Comparison of ENCODE assay signal across 13 cellular contexts in genomic region chr2:156309106-156309505, GRCh38. TPM values are rescaled to one million over a fixed set of nuclear protein-coding genes. Genes with fewer than 3 reads are reported as not detected.
A peak's percentile ranks its signal among the peaks of the same experiment; 100 is the strongest.
DNase-seq lines count a peak whose midpoint lies in the region; ATAC-seq and TF ChIP-seq lines count a peak whose summit lies in the region.
"Had no signal": no experiment of that assay in that cellular context is flagged by ENCODE, and none has a peak within 500 bp of the region (broad histone marks: within the 10 kb centered on the region; RNA-seq: fewer than 3 reads in every experiment).

No MANE protein-coding gene starts in this region.

- H3K4me3 ChIP-seq in gastrocnemius medialis: no peak overlapping the region

- H3K9me3 Mint-ChIP-seq in activated naive CD4-positive, alpha-beta T cell treated with anti-CD3 and anti-CD28 coated beads for 36 hours: no peaks in the 10 kb centered on the region
- H3K9me3 Mint-ChIP-seq in stimulated activated naive B cell treated with anti-CD40 and anti-IgM and Interleukin-4, amounts not matched to agents 10 μg/mL and 1 μg/mL and 100 μg/mL, for 72 hours: peaks cover 0 to 1% of the 10 kb centered on the region in 2 donors
- H3K9me3 Mint-ChIP-seq: activated naive CD4-positive, alpha-beta T cell treated with anti-CD3 and anti-CD28 coated beads, Interleukin-2, amount 50 U/mL, for 24 hours had no signal

- peak; percentile 32 for DNase-seq in activated naive CD4-positive, alpha-beta T cell treated with anti-CD3 and anti-CD28 coated beads for 36 hours
- DNase-seq in activated naive CD4-positive, alpha-beta T cell treated with anti-CD3 and anti-CD28 coated beads, Interleukin-2, amount 50 U/mL, for 16 hours: no peak
- DNase-seq in stimulated activated naive B cell treated with anti-CD40 and anti-IgM and Interleukin-4, amounts not matched to agents 10 μg/mL and 1 μg/mL and 100 μg/mL, for 72 hours: no peak
- no peak for DNase-seq in D341Med (ENCODE audit: low spot score)
- DNase-seq in T-helper 2 cell: no peak
- no peak for DNase-seq in gastrocnemius medialis
- DNase-seq: DMS 273 treated with DMSO at 0.1 percent for 48 hours; IMR-90; stimulated activated CD4-positive, alpha-beta T cell treated with anti-CD3 and anti-CD28 coated beads, Interleukin-1b, Interleukin-23, amount 100 ng/mL, for 48 hours had no signal

- no peaks in the 10 kb centered on the region for H3K27me3 ChIP-seq in gastrocnemius medialis

- ATAC-seq in HG02642 (IDR thresholded peaks at IDR 0.05; ENCODE audit: poor library complexity, unreplicated experiment) (peak; percentile 66), HG03520 (IDR thresholded peaks at IDR 0.05; ENCODE audit: unreplicated experiment) (peak; percentile 65), gastrocnemius medialis (no peak)
- ATAC-seq in stimulated activated naive B cell treated with anti-CD40 and anti-IgM and Interleukin-4, amounts not matched to agents 10 μg/mL and 1 μg/mL and 100 μg/mL, for 72 hours (replicated peaks): peak; percentile 52 to 78
- ATAC-seq: HCT116 had no signal

- H3K4me1 ChIP-seq in gastrocnemius medialis: no peaks in the 10 kb centered on the region

- no peaks in the 10 kb centered on the region for H3K9me3 ChIP-seq in gastrocnemius medialis

- TF ChIP-seq CTCF in gastrocnemius medialis (IDR thresholded peaks at IDR 0.05 in 4 of 5, conservative IDR thresholded peaks at IDR 0.05 in 1 of 5): no peak

- CTCF ChIA-PET in activated naive CD4-positive, alpha-beta T cell treated with anti-CD3 and anti-CD28 coated beads for 36 hours (lab: Charles Lee): no interaction called here

- H3K4me1 Mint-ChIP-seq in activated naive CD4-positive, alpha-beta T cell treated with anti-CD3 and anti-CD28 coated beads for 36 hours (ENCODE audit: low read depth): peaks cover 9% of the 10 kb centered on the region
- peaks cover 8 to 16% of the 10 kb centered on the region in 2 donors for H3K4me1 Mint-ChIP-seq in stimulated activated naive B cell treated with anti-CD40 and anti-IgM and Interleukin-4, amounts not matched to agents 10 μg/mL and 1 μg/mL and 100 μg/mL, for 72 hours
- H3K4me1 Mint-ChIP-seq: activated naive CD4-positive, alpha-beta T cell treated with anti-CD3 and anti-CD28 coated beads, Interleukin-2, amount 50 U/mL, for 24 hours had no signal

- H3K4me3 Mint-ChIP-seq in activated naive CD4-positive, alpha-beta T cell treated with anti-CD3 and anti-CD28 coated beads for 36 hours: no peak overlapping the region
- H3K4me3 Mint-ChIP-seq in stimulated activated naive B cell treated with anti-CD40 and anti-IgM and Interleukin-4, amounts not matched to agents 10 μg/mL and 1 μg/mL and 100 μg/mL, for 72 hours: no peak overlapping the region
- H3K4me3 Mint-ChIP-seq: activated naive CD4-positive, alpha-beta T cell treated with anti-CD3 and anti-CD28 coated beads, Interleukin-2, amount 50 U/mL, for 24 hours had no signal

- no peaks in the 10 kb centered on the region for H3K36me3 ChIP-seq in gastrocnemius medialis

- in situ Hi-C loops in gastrocnemius medialis (cut with MboI; ENCODE audit: low sequenced_read_pairs in 4 of 4): no loop called here

- no peaks in the 10 kb centered on the region for H3K36me3 Mint-ChIP-seq in activated naive CD4-positive, alpha-beta T cell treated with anti-CD3 and anti-CD28 coated beads for 36 hours (ENCODE audit: low read depth)
- H3K36me3 Mint-ChIP-seq in stimulated activated naive B cell treated with anti-CD40 and anti-IgM and Interleukin-4, amounts not matched to agents 10 μg/mL and 1 μg/mL and 100 μg/mL, for 72 hours: no peaks in the 10 kb centered on the region

- no peak overlapping the region for H3K27ac Mint-ChIP-seq in activated naive CD4-positive, alpha-beta T cell treated with anti-CD3 and anti-CD28 coated beads for 36 hours
- H3K27ac Mint-ChIP-seq in stimulated activated naive B cell treated with anti-CD40 and anti-IgM and Interleukin-4, amounts not matched to agents 10 μg/mL and 1 μg/mL and 100 μg/mL, for 72 hours: no peak overlapping the region
- H3K27ac Mint-ChIP-seq: activated naive CD4-positive, alpha-beta T cell treated with anti-CD3 and anti-CD28 coated beads, Interleukin-2, amount 50 U/mL, for 24 hours had no signal

- H3K27ac ChIP-seq in gastrocnemius medialis: no peak overlapping the region

- no peak for TF ChIP-seq POLR2A in gastrocnemius medialis (IDR thresholded peaks at IDR 0.05)

- intact Hi-C loops in activated naive CD4-positive, alpha-beta T cell treated with anti-CD3 and anti-CD28 coated beads for 36 hours (cut with micrococcal nuclease): no loop called here
- intact Hi-C loops in gastrocnemius medialis (cut with DNase I; ENCODE audit: low total_unique reads): no loop called here

- peaks cover 39% of the 10 kb centered on the region for H3K27me3 Mint-ChIP-seq in activated naive CD4-positive, alpha-beta T cell treated with anti-CD3 and anti-CD28 coated beads for 36 hours (ENCODE audit: low read depth)
- peaks cover 40 to 41% of the 10 kb centered on the region in 2 donors for H3K27me3 Mint-ChIP-seq in stimulated activated naive B cell treated with anti-CD40 and anti-IgM and Interleukin-4, amounts not matched to agents 10 μg/mL and 1 μg/mL and 100 μg/mL, for 72 hours

RNA-seq across cellular contexts. Expression of gene NR4A2, which starts 23.4 kb away (rescaled TPM):
- 10 to 100 TPM; 29.7 to 32.9 TPM for total RNA-seq in activated naive CD4-positive, alpha-beta T cell treated with anti-CD3 and anti-CD28 coated beads for 36 hours
- total RNA-seq in gastrocnemius medialis: 1 to 10 TPM in 3 of 4 donors, under 1 TPM in 1; 0.76 to 4.4 (median 1.6) TPM

Comparison
In these comparisons a context has a peak if more than half of its experiments do, and no peak if none do; other contexts are left out.
1. ATAC-seq: peak in HG02642 (single experiment), HG03520 (single experiment) and stimulated activated naive B cell treated with anti-CD40 and anti-IgM and Interleukin-4, amounts not matched to agents 10 μg/mL and 1 μg/mL and 100 μg/mL, for 72 hours (2 of 2); none in gastrocnemius medialis (0 of 2).
2. RNA of gene NR4A2, which starts 23.4 kb away (total RNA-seq): 29.7 to 32.9 TPM in activated naive CD4-positive, alpha-beta T cell treated with anti-CD3 and anti-CD28 coated beads for 36 hours; 0.76 to 4.4 TPM in gastrocnemius medialis; every median in the first group is over 4 times any median in the second.